In genomic region chr5:167982-168660, GRCh38 we compare ENCODE assay signal across 9 cellular contexts. TPM values are rescaled to one million over a fixed set of nuclear protein-coding genes. Genes with fewer than 3 reads are reported as not detected.
DNase-seq lines count a peak whose midpoint lies in the region; FAIRE-seq and TF ChIP-seq lines count a peak whose summit lies in the region.
"Had no signal": no experiment of that assay in that cellular context is flagged by ENCODE, and none has a peak within 500 bp of the region (broad histone marks: within the 10 kb centered on the region; RNA-seq: fewer than 3 reads in every experiment).

No MANE protein-coding gene starts in this region.

- H3K27me3 ChIP-seq in skeletal muscle satellite cell (ENCODE audit: control insufficient read depth, insufficient read depth, low read length) (peaks cover 25% of the 10 kb centered on the region), vagina (no peaks in the 10 kb centered on the region)

- no peak for TF ChIP-seq POLR2A in GM12891 (IDR thresholded peaks at IDR 0.05; ENCODE audit: low read depth, low read length)
- no peak for TF ChIP-seq POLR2A in vagina (IDR thresholded peaks at IDR 0.05)

- H3K36me3 ChIP-seq in skeletal muscle satellite cell (ENCODE audit: insufficient read depth, low read length) (no peaks in the 10 kb centered on the region), vagina (no peaks in the 10 kb centered on the region)
- H3K36me3 ChIP-seq: left ventricle myocardium inferior had no signal

- peaks cover 24% of the 10 kb centered on the region for H3K4me1 ChIP-seq in skeletal muscle satellite cell (ENCODE audit: control insufficient read depth, insufficient read depth, low read length)
- no peaks in the 10 kb centered on the region for H3K4me1 ChIP-seq in vagina

- FAIRE-seq in GM12891 (lab: Jason Lieb, UNC) = no peak

- TF ChIP-seq CTCF in RWPE1 (conservative IDR thresholded peaks at IDR 0.05; ENCODE audit: low read depth) (no peak), vagina (IDR thresholded peaks at IDR 0.05) (no peak)

- no peaks in the 10 kb centered on the region for H3K9me3 ChIP-seq in skeletal muscle satellite cell (replicated peaks; ENCODE audit: low read length)
- H3K9me3 ChIP-seq in vagina = no peaks in the 10 kb centered on the region
- H3K9me3 ChIP-seq: left ventricle myocardium inferior had no signal

- H3K4me3 ChIP-seq in skeletal muscle satellite cell (ENCODE audit: low read length) (no peak overlapping the region), vagina (no peak overlapping the region)

- peak overlapping the region; percentile 38 for H3K4me2 ChIP-seq in skeletal muscle satellite cell (ENCODE audit: low read length)

- intact Hi-C loops in vagina (cut with DNase I) = no loop called here

- no peak overlapping the region for H3K27ac ChIP-seq in RWPE1
- H3K27ac ChIP-seq in vagina = no peak overlapping the region

- DNase-seq in GOT3 (lab: John Stamatoyannopoulos, UW) (peak; percentile 38), RWPE1 (ENCODE audit: low spot score) (peak; percentile 54), fibroblast of peridontal ligament (ENCODE audit: extremely low read depth) (peak; percentile 99), GM12891 (ENCODE audit: insufficient read length, low spot score) (no peak), vagina (ENCODE audit: extremely low spot score in 2 of 2) (no peak), DMS 273 treated with DMSO at 0.1 percent for 48 hours (lab: John Stamatoyannopoulos, UW) (no peak)
- DNase-seq: activated CD8-positive, alpha-beta memory T cell treated with anti-CD3 and anti-CD28 coated beads, Interleukin-2, amount 50 U/mL, for 4 hours; left ventricle myocardium inferior had no signal

- CTCF ChIA-PET in RWPE1 (lab: Yijun Ruan, JAX) = no interaction called here

- POLR2A ChIA-PET in RWPE1 (lab: Yijun Ruan, JAX; ENCODE audit: low non-redundant PET) = no interaction called here

- H3K9ac ChIP-seq in skeletal muscle satellite cell (ENCODE audit: low read depth, low read length) = peak overlapping the region; percentile 25

TF ChIP-seq in GM12891, 5 proteins besides CTCF, POLR2A, EP300 and RAD21:
- TF ChIP-seq POU2F2 (IDR thresholded peaks at IDR 0.05; ENCODE audit: low read depth, low read length) = no peak
- TF ChIP-seq SPI1 (IDR thresholded peaks at IDR 0.05; ENCODE audit: low read depth, low read length) = no peak
- no peak for TF ChIP-seq TAF1 (IDR thresholded peaks at IDR 0.05; ENCODE audit: low read depth, low read length)
- TF ChIP-seq PAX5 (IDR thresholded peaks at IDR 0.05; ENCODE audit: insufficient read depth, low read length, severe bottlenecking) = no peak
- no peak for TF ChIP-seq POLR2AphosphoS5 (IDR thresholded peaks at IDR 0.05; ENCODE audit: low read depth, low read length)

RNA-seq across cellular contexts. Expression of gene LRRC14B, which starts 23.2 kb away (rescaled TPM):
- not detected in 2 replicates for total RNA-seq in skeletal muscle satellite cell (2012; rRNA removed)
- 0.10 TPM for polyA plus RNA-seq in GM12891 (2012; ENCODE audit: low read depth, missing spikeins)
- total RNA-seq in vagina = not detected

RNA-seq across cellular contexts. Expression of gene CCDC127, which starts 49.8 kb away (rescaled TPM):
- 2.3 and 4.2 TPM in 2 replicates for total RNA-seq in skeletal muscle satellite cell (2012; rRNA removed)
- polyA plus RNA-seq in GM12891 (2012; ENCODE audit: low read depth, missing spikeins) = 1.5 TPM
- total RNA-seq in vagina = 4.2 TPM

RNA-seq across cellular contexts. Expression of gene SDHA, which starts 50.0 kb away (rescaled TPM):
- total RNA-seq in skeletal muscle satellite cell (2012; rRNA removed) = 82.1 and 90.5 TPM in 2 replicates
- 133 TPM for polyA plus RNA-seq in GM12891 (2012; ENCODE audit: low read depth, missing spikeins)
- 84.7 TPM for total RNA-seq in vagina

Comparison
In these comparisons a context has a peak if more than half of its experiments do, and no peak if none do; other contexts are left out.
1. DNase-seq: peak in GOT3 (single experiment), RWPE1 (single experiment) and fibroblast of peridontal ligament (single experiment); none in GM12891 (single experiment), vagina (0 of 2) and DMS 273 treated with DMSO at 0.1 percent for 48 hours (single experiment).